Comparison of ENCODE assay signal across 20 cellular contexts in genomic region chr20:420169-420620, GRCh38. TPM values are rescaled to one million over a fixed set of nuclear protein-coding genes. Genes with fewer than 3 reads are reported as not detected.
DNase-seq lines count a peak whose midpoint lies in the region; ATAC-seq and TF ChIP-seq lines count a peak whose summit lies in the region.
"Had no signal": no experiment of that assay in that cellular context is flagged by ENCODE, and none has a peak within 500 bp of the region (broad histone marks: within the 10 kb centered on the region; RNA-seq: fewer than 3 reads in every experiment).

No MANE protein-coding gene starts in this region.

- in situ Hi-C loops in GM13976 (cut with MboI; ENCODE audit: low sequenced_read_pairs, unreplicated experiment), result no loop called here

- H3K27me3 ChIP-seq in RWPE2 (ENCODE audit: insufficient read depth, poor library complexity, severe bottlenecking), result no peaks in the 10 kb centered on the region
- no peaks in the 10 kb centered on the region for H3K27me3 ChIP-seq in Peyer's patch
- H3K27me3 ChIP-seq: right lobe of liver, testis had no signal

- H3K36me3 ChIP-seq in RWPE2 (ENCODE audit: low read depth) (peaks cover 91% of the 10 kb centered on the region), mucosa of descending colon (ENCODE audit: low read depth) (no peaks in the 10 kb centered on the region), Peyer's patch (peaks cover 0 to 82% (median 3%) of the 10 kb centered on the region in 3 donors)

- H3K4me3 ChIP-seq in RWPE2 (ENCODE audit: severe bottlenecking) (no peak overlapping the region), mucosa of descending colon (no peak overlapping the region), Peyer's patch (no peak overlapping the region)
- H3K4me3 ChIP-seq: PC-9, right lobe of liver had no signal

- intact Hi-C loops in mucosa of descending colon (cut with DNase I, micrococcal nuclease), result no loop called here

- TF ChIP-seq CTCF in C4-2B (conservative IDR thresholded peaks at IDR 0.05) (no peak), RWPE2 (IDR thresholded peaks at IDR 0.05; ENCODE audit: poor library complexity, severe bottlenecking) (no peak), mucosa of descending colon (IDR thresholded peaks at IDR 0.05) (no peak), Peyer's patch (IDR thresholded peaks at IDR 0.05) (no peak), GM13976 (IDR thresholded peaks at IDR 0.05; ENCODE audit: borderline replicate concordance, control extremely low read depth, extremely low read depth, insufficient read depth, missing control alignments) (no peak)

- no peak for TF ChIP-seq POLR2A in Peyer's patch (IDR thresholded peaks at IDR 0.05)

- ATAC-seq in RWPE2 (ENCODE audit: low read depth) (peak; percentile 20), mucosa of descending colon (peak; percentile 22)

- H3K27ac ChIP-seq in C4-2B (peak overlapping the region; percentile 82), RWPE2 (ENCODE audit: poor library complexity, severe bottlenecking) (no peak overlapping the region), Peyer's patch (peak overlapping the region in 1 of 4 donors; percentile 66)
- H3K27ac ChIP-seq: HL-60, PC-9, testis had no signal

- H3K9me3 ChIP-seq in RWPE2 (ENCODE audit: severe bottlenecking), result no peaks in the 10 kb centered on the region
- H3K9me3 ChIP-seq in mucosa of descending colon, result no peaks in the 10 kb centered on the region
- H3K9me3 ChIP-seq in Peyer's patch, result no peaks in the 10 kb centered on the region
- H3K9me3 ChIP-seq: right lobe of liver, testis had no signal

- H3K4me1 ChIP-seq in RWPE2 (ENCODE audit: insufficient read depth, poor library complexity, severe bottlenecking) (no peaks in the 10 kb centered on the region), mucosa of descending colon (ENCODE audit: low read depth) (peaks cover 3% of the 10 kb centered on the region), Peyer's patch (no peaks in the 10 kb centered on the region)

- peak; percentile 59 for DNase-seq in DMS53 treated with DMSO at 0.1 percent for 48 hours (lab: John Stamatoyannopoulos, UW; ENCODE audit: unreplicated experiment)
- DNase-seq in RWPE2 (ENCODE audit: low spot score), result no peak
- DNase-seq in mucosa of descending colon, result no peak
- no peak for DNase-seq in Peyer's patch
- DNase-seq in GM13976 (ENCODE audit: low spot score), result no peak
- DNase-seq in LoVo (ENCODE audit: low spot score), result no peak
- DNase-seq: activated CD4-positive, alpha-beta T cell treated with anti-CD3 and anti-CD28 coated beads, Interleukin-2, amount 50 U/mL, for 1 hour; effector memory CD4-positive, alpha-beta T cell; EL; GOT3; kidney; SIG-M5; stimulated activated CD4-positive, alpha-beta T cell treated with anti-CD3 and anti-CD28 coated beads, Interleukin-12 subunit alpha, Interleukin-12 subunit beta, amount 100 ng/mL, for 4 hours; stimulated activated CD4-positive, alpha-beta T cell treated with anti-CD3 and anti-CD28 coated beads, Interleukin-4, amount 100 ng/mL, for 1 hour; stimulated activated naive B cell treated with anti-CD40 and anti-IgM and Interleukin-4, amounts not matched to agents 10 μg/mL and 1 μg/mL and 100 μg/mL, for 72 hours had no signal

RNA-seq across cellular contexts. Expression of gene RBCK1, which starts 12.1 kb away (rescaled TPM):
- total RNA-seq in mucosa of descending colon, result 100 to 1,000 TPM in 2 of 3 donors, 10 to 100 TPM in 1; 97.5 to 124 (median 117) TPM
- 100 to 1,000 TPM; 133 to 254 (median 154) TPM for total RNA-seq in Peyer's patch

RNA-seq across cellular contexts. Expression of gene TRIB3, which starts 39.6 kb away (rescaled TPM):
- total RNA-seq in mucosa of descending colon (1 to 10 TPM; 1.4 to 7.4 (median 3.4) TPM), Peyer's patch (10 to 100 TPM in 2 of 4 donors, 1 to 10 TPM in 2; 8.3 to 22.7 (median 12.1) TPM)

RNA-seq across cellular contexts. Expression of gene TBC1D20, which starts 42.1 kb away (rescaled TPM):
- 10 to 100 TPM; 30.4 to 49.6 (median 36.0) TPM for total RNA-seq in mucosa of descending colon
- total RNA-seq in Peyer's patch, result 10 to 100 TPM; 38.1 to 43.6 (median 42.8) TPM
